ENCODE assay signal across 9 cellular contexts in genomic region chr6:106223300-106223930, GRCh38.
DNase-seq lines count a peak whose midpoint lies in the region; ATAC-seq and TF ChIP-seq lines count a peak whose summit lies in the region.
"Had no signal": no experiment of that assay in that cellular context is flagged by ENCODE, and none has a peak within 500 bp of the region (broad histone marks: within the 10 kb centered on the region; RNA-seq: fewer than 3 reads in every experiment).

No MANE protein-coding gene starts in this region.

- no peak overlapping the region for H3K27ac ChIP-seq in CD4-positive, alpha-beta T cell (ENCODE audit: low read depth, low read length)
- H3K27ac ChIP-seq in iPS DF 6.9 (ENCODE audit: low read length): no peak overlapping the region

- no peak overlapping the region for H3K4me3 Mint-ChIP-seq in CD4-positive, alpha-beta T cell
- H3K4me3 Mint-ChIP-seq in T-helper 17 cell: no peak overlapping the region
- H3K4me3 Mint-ChIP-seq: IgD-negative memory B cell had no signal

- ATAC-seq in CD4-positive, alpha-beta T cell (ENCODE audit: poor library complexity): peak; percentile 88
- ATAC-seq in GM21360 (IDR thresholded peaks at IDR 0.05; ENCODE audit: unreplicated experiment) (peak; percentile 54), T-helper 17 cell (peak; percentile 89), GM18909 (IDR thresholded peaks at IDR 0.05; ENCODE audit: poor library complexity, unreplicated experiment) (no peak)

- POLR2A ChIA-PET in CD4-positive, alpha-beta T cell (lab: Charles Lee): interaction anchor here (0.7 to 2.3 kb wide), 12 partner anchors 8 to 493 kb away, joined by 3 to 17 read pairs (median 6); partner anchors contain the start of gene PRDM1

- H3K27me3 ChIP-seq in CD4-positive, alpha-beta T cell (ENCODE audit: control insufficient read depth, insufficient read depth, low read length): no peaks in the 10 kb centered on the region
- no peaks in the 10 kb centered on the region for H3K27me3 ChIP-seq in iPS DF 6.9 (ENCODE audit: control insufficient read depth, insufficient read depth, low read length)

- no peaks in the 10 kb centered on the region for H3K9me3 Mint-ChIP-seq in CD4-positive, alpha-beta T cell
- H3K9me3 Mint-ChIP-seq: IgD-negative memory B cell had no signal

- H3K27me3 Mint-ChIP-seq in CD4-positive, alpha-beta T cell: no peaks in the 10 kb centered on the region
- no peaks in the 10 kb centered on the region for H3K27me3 Mint-ChIP-seq in T-helper 17 cell
- H3K27me3 Mint-ChIP-seq: IgD-negative memory B cell had no signal

- peak overlapping the region; percentile 54 for H3K27ac Mint-ChIP-seq in CD4-positive, alpha-beta T cell
- H3K27ac Mint-ChIP-seq in T-helper 17 cell: no peak overlapping the region

- no peaks in the 10 kb centered on the region for H3K36me3 Mint-ChIP-seq in CD4-positive, alpha-beta T cell (ENCODE audit: low read depth)
- no peaks in the 10 kb centered on the region for H3K36me3 Mint-ChIP-seq in T-helper 17 cell (ENCODE audit: low read depth)

- H3K9me3 ChIP-seq in CD4-positive, alpha-beta T cell (ENCODE audit: control insufficient read depth, low read length): no peaks in the 10 kb centered on the region
- H3K9me3 ChIP-seq in T-helper 17 cell (ENCODE audit: control insufficient read depth, low read length, poor library complexity, severe bottlenecking) (no peaks in the 10 kb centered on the region), iPS DF 6.9 (ENCODE audit: control insufficient read depth, insufficient read depth, low read length) (no peaks in the 10 kb centered on the region)

- no peaks in the 10 kb centered on the region for H3K36me3 ChIP-seq in iPS DF 6.9 (ENCODE audit: control insufficient read depth, insufficient read depth, low read length)

- peak; percentile 93 for TF ChIP-seq CTCF in CD4-positive, alpha-beta T cell (IDR thresholded peaks at IDR 0.05)

- peaks cover 17% of the 10 kb centered on the region for H3K4me1 Mint-ChIP-seq in CD4-positive, alpha-beta T cell (ENCODE audit: low read depth)
- peaks cover 28% of the 10 kb centered on the region for H3K4me1 Mint-ChIP-seq in T-helper 17 cell

- H3K4me1 ChIP-seq in iPS DF 6.9 (ENCODE audit: control insufficient read depth, insufficient read depth, low read length): no peaks in the 10 kb centered on the region

- CTCF ChIA-PET in CD4-positive, alpha-beta T cell (lab: Charles Lee): interaction anchor here (0.6 to 3.2 kb wide), 33 partner anchors 8 to 493 kb away, joined by 3 to 41 read pairs (median 4); partner anchors contain the start of gene PRDM1

- DNase-seq in CD4-positive, alpha-beta T cell: peak; percentile 51 to 69 (median 63)
- DNase-seq in NCI-H1092 treated with DMSO at 0.1 percent for 48 hours (lab: John Stamatoyannopoulos, UW) (peak; percentile 12), T-helper 17 cell (peak; percentile 38 to 56 (median 39)), amniotic stem cell (lab: John Stamatoyannopoulos, UW) (peak; percentile 56), iPS DF 6.9 (ENCODE audit: low read depth, low spot score) (peak; percentile 16)
- peak; percentile 27 to 40 for DNase-seq in stimulated activated CD4-positive, alpha-beta T cell treated with anti-CD3 and anti-CD28 coated beads, Interleukin-15, amount 100 ng/mL, for 1 hour (ENCODE audit: low read depth in 1 of 2, low spot score in 1 of 2)

- no peak overlapping the region for H3K4me3 ChIP-seq in iPS DF 6.9 (ENCODE audit: low read length)

- WGBS in iPS DF 6.9 (ENCODE audit: insufficient coverage, insufficient read length): no CpG with 5 or more reads among the region's 2 CpGs

- intact Hi-C loops in CD4-positive, alpha-beta T cell (cut with DNase I, micrococcal nuclease): loop anchor here (1.0 to 5.0 kb wide), 9 partner anchors 125 to 793 kb away; no protein-coding TSS in a partner anchor

Comparison
In these comparisons a context has a peak if more than half of its experiments do, and no peak if none do; other contexts are left out.
1. DNase-seq: peak in every context shown above with its lines; median percentile 63 in CD4-positive, alpha-beta T cell; 56 in amniotic stem cell; 39 in T-helper 17 cell; 34 in stimulated activated CD4-positive, alpha-beta T cell treated with anti-CD3 and anti-CD28 coated beads, Interleukin-15, amount 100 ng/mL, for 1 hour; 16 in iPS DF 6.9; 12 in NCI-H1092 treated with DMSO at 0.1 percent for 48 hours.